1 cellular context compared by ENCODE assay signal in genomic region chr22:35575116-35575748, GRCh38.
TF ChIP-seq lines count a peak whose summit lies in the region.

No MANE protein-coding gene starts in this region.

TF ChIP-seq in H1, 55 proteins besides CTCF, POLR2A, EP300 and RAD21:
- TF ChIP-seq SUZ12 (IDR thresholded peaks at IDR 0.05; ENCODE audit: low read length) (no peak), CHD1 (IDR thresholded peaks at IDR 0.05; ENCODE audit: low read depth, low read length) (no peak), JUND (IDR thresholded peaks at IDR 0.05; ENCODE audit: low read length) (no peak), BACH1 (IDR thresholded peaks at IDR 0.05; ENCODE audit: low read length) (no peak), KDM1A (IDR thresholded peaks at IDR 0.05; ENCODE audit: borderline replicate concordance, low read length) (peak; percentile 66)
